9 cellular contexts compared by ENCODE assay signal in genomic region chrX:41664307-41665299, GRCh38. TPM values are rescaled to one million over a fixed set of nuclear protein-coding genes. Genes with fewer than 3 reads are reported as not detected.
DNase-seq lines count a peak whose midpoint lies in the region; ATAC-seq and TF ChIP-seq lines count a peak whose summit lies in the region.
"Had no signal": no experiment of that assay in that cellular context is flagged by ENCODE, and none has a peak within 500 bp of the region (broad histone marks: within the 10 kb centered on the region; RNA-seq: fewer than 3 reads in every experiment).

No MANE protein-coding gene starts in this region.

- H3K4me1 Mint-ChIP-seq in activated T-helper 1 cell treated with anti-CD3 and anti-CD28 coated beads, Interleukin-12 subunit alpha, Interleukin-12 subunit beta, Interleukin-2, Interleukin-4 antibody, amounts not matched to agents 30 ng/mL and 10 ng/mL and 1 ng/mL, durations not matched to agents 14 hours and 24 hours and 36 hours (ENCODE audit: low read depth), result peaks cover 46% of the 10 kb centered on the region

- peak; percentile 91 for ATAC-seq in HG02870 (IDR thresholded peaks at IDR 0.05; ENCODE audit: unreplicated experiment)
- ATAC-seq: Right ventricle myocardium inferior had no signal

- 70 to 78% methylated on average over 1 to 3 of the region's 3 CpGs for WGBS in transverse colon (ENCODE audit: low coverage in 1 of 2), 2 donors

- DNase-seq in stimulated activated CD4-positive, alpha-beta T cell treated with anti-CD3 and anti-CD28 coated beads, Interleukin-4, amount 100 ng/mL, for 24 hours, result peak; percentile 8
- no peak for DNase-seq in stimulated activated CD4-positive, alpha-beta T cell treated with anti-CD3 and anti-CD28 coated beads, Interleukin-4, amount 100 ng/mL, for 4 hours
- no peak for DNase-seq in activated T-helper 1 cell treated with anti-CD3 and anti-CD28 coated beads, Interleukin-12 subunit alpha, Interleukin-12 subunit beta, Interleukin-2, Interleukin-4 antibody, amounts not matched to agents 30 ng/mL and 10 ng/mL and 1 ng/mL, durations not matched to agents 14 hours and 24 hours and 36 hours (ENCODE audit: low spot score)
- DNase-seq in NCI-H187 treated with DMSO at 0.1 percent for 48 hours (lab: John Stamatoyannopoulos, UW), result no peak
- no peak for DNase-seq in brain microvascular endothelial cell
- DNase-seq in kidney glomerular epithelial cell (lab: John Stamatoyannopoulos, UW), result no peak
- no peak for DNase-seq in transverse colon

- TF ChIP-seq CTCF in brain microvascular endothelial cell (IDR thresholded peaks at IDR 0.05; ENCODE audit: low read depth, low read length, missing control alignments) (no peak), transverse colon (IDR thresholded peaks at IDR 0.05) (no peak)

- no peak overlapping the region for H3K27ac ChIP-seq in brain microvascular endothelial cell
- no peak overlapping the region for H3K27ac ChIP-seq in transverse colon

- H3K27ac Mint-ChIP-seq in activated T-helper 1 cell treated with anti-CD3 and anti-CD28 coated beads, Interleukin-12 subunit alpha, Interleukin-12 subunit beta, Interleukin-2, Interleukin-4 antibody, amounts not matched to agents 30 ng/mL and 10 ng/mL and 1 ng/mL, durations not matched to agents 14 hours and 24 hours and 36 hours, result peak overlapping the region; percentile 88

- intact Hi-C loops in activated T-helper 1 cell treated with anti-CD3 and anti-CD28 coated beads, Interleukin-12 subunit alpha, Interleukin-12 subunit beta, Interleukin-2, Interleukin-4 antibody, amounts not matched to agents 30 ng/mL and 10 ng/mL and 1 ng/mL, durations not matched to agents 14 hours and 24 hours and 36 hours (cut with micrococcal nuclease), result loop anchor here (1.0 to 10.0 kb wide), 7 partner anchors 38 to 440 kb away; partner anchors contain the start of genes DDX3X and NYX
- intact Hi-C loops in transverse colon (cut with DNase I; ENCODE audit: low total_unique reads), result no loop called here

- H3K4me3 ChIP-seq in brain microvascular endothelial cell (ENCODE audit: low read depth, low read length) (no peak overlapping the region), transverse colon (no peak overlapping the region)

- no peaks in the 10 kb centered on the region for H3K4me1 ChIP-seq in transverse colon

- no peak for TF ChIP-seq EP300 in transverse colon (IDR thresholded peaks at IDR 0.05; ENCODE audit: low read depth)

- H3K36me3 ChIP-seq in brain microvascular endothelial cell (replicated peaks) (no peaks in the 10 kb centered on the region), transverse colon (no peaks in the 10 kb centered on the region)

- in situ Hi-C loops in brain microvascular endothelial cell (cut with HindIII; ENCODE audit: low pct_ligation_motif_present, low sequenced_read_pairs) (no loop called here), transverse colon (cut with MboI; ENCODE audit: low pct_ligation_motif_present in 1 of 4, low pct_unique_long_range_greater_than_20kb in 1 of 4, low sequenced_read_pairs in 3 of 4) (no loop called here)

- peak overlapping the region; percentile 7 for H3K4me3 Mint-ChIP-seq in activated T-helper 1 cell treated with anti-CD3 and anti-CD28 coated beads, Interleukin-12 subunit alpha, Interleukin-12 subunit beta, Interleukin-2, Interleukin-4 antibody, amounts not matched to agents 30 ng/mL and 10 ng/mL and 1 ng/mL, durations not matched to agents 14 hours and 24 hours and 36 hours

- H3K9me3 Mint-ChIP-seq in activated T-helper 1 cell treated with anti-CD3 and anti-CD28 coated beads, Interleukin-12 subunit alpha, Interleukin-12 subunit beta, Interleukin-2, Interleukin-4 antibody, amounts not matched to agents 30 ng/mL and 10 ng/mL and 1 ng/mL, durations not matched to agents 14 hours and 24 hours and 36 hours, result no peaks in the 10 kb centered on the region

- peaks cover 17% of the 10 kb centered on the region for H3K36me3 Mint-ChIP-seq in activated T-helper 1 cell treated with anti-CD3 and anti-CD28 coated beads, Interleukin-12 subunit alpha, Interleukin-12 subunit beta, Interleukin-2, Interleukin-4 antibody, amounts not matched to agents 30 ng/mL and 10 ng/mL and 1 ng/mL, durations not matched to agents 14 hours and 24 hours and 36 hours (ENCODE audit: low read depth)

- no peaks in the 10 kb centered on the region for H3K9me3 ChIP-seq in transverse colon

- H3K27me3 ChIP-seq in brain microvascular endothelial cell (replicated peaks), result no peaks in the 10 kb centered on the region
- no peaks in the 10 kb centered on the region for H3K27me3 ChIP-seq in transverse colon

- no peak for TF ChIP-seq POLR2A in transverse colon (IDR thresholded peaks at IDR 0.05)

- no peaks in the 10 kb centered on the region for H3K27me3 Mint-ChIP-seq in activated T-helper 1 cell treated with anti-CD3 and anti-CD28 coated beads, Interleukin-12 subunit alpha, Interleukin-12 subunit beta, Interleukin-2, Interleukin-4 antibody, amounts not matched to agents 30 ng/mL and 10 ng/mL and 1 ng/mL, durations not matched to agents 14 hours and 24 hours and 36 hours (ENCODE audit: insufficient read depth)

RNA-seq across cellular contexts. Expression of gene GPR34, which starts 24.2 kb away (rescaled TPM):
- total RNA-seq in activated T-helper 1 cell treated with anti-CD3 and anti-CD28 coated beads, Interleukin-12 subunit alpha, Interleukin-12 subunit beta, Interleukin-2, Interleukin-4 antibody, amounts not matched to agents 30 ng/mL and 10 ng/mL and 1 ng/mL, durations not matched to agents 14 hours and 24 hours and 36 hours, result 0.66 and 1.2 TPM in 2 replicates
- total RNA-seq in transverse colon, result 1 to 10 TPM in 3 of 4 donors, under 1 TPM in 1; 1.00 to 6.7 (median 4.3) TPM

RNA-seq across cellular contexts. Expression of gene GPR82, which starts 59.4 kb away (rescaled TPM):
- 0.08 and 0.49 TPM in 2 replicates for total RNA-seq in activated T-helper 1 cell treated with anti-CD3 and anti-CD28 coated beads, Interleukin-12 subunit alpha, Interleukin-12 subunit beta, Interleukin-2, Interleukin-4 antibody, amounts not matched to agents 30 ng/mL and 10 ng/mL and 1 ng/mL, durations not matched to agents 14 hours and 24 hours and 36 hours
- total RNA-seq in transverse colon, result under 1 TPM in 2 of 4 donors, not detected in 2; 0.41 to 0.79 TPM
